ENCODE assay signal across 8 cellular contexts in genomic region chr6:1608976-1609661, GRCh38. TPM values are rescaled to one million over a fixed set of nuclear protein-coding genes. Genes with fewer than 3 reads are reported as not detected.
DNase-seq lines count a peak whose midpoint lies in the region; ATAC-seq and TF ChIP-seq lines count a peak whose summit lies in the region.

No MANE protein-coding gene starts in this region.

- H3K27ac ChIP-seq in thoracic aorta, result peak overlapping the region; percentile 96 to 98

- H3K27me3 ChIP-seq in Caco-2 (replicated peaks; ENCODE audit: control insufficient read depth, insufficient read depth, low read length) (no peaks in the 10 kb centered on the region), thoracic aorta (replicated peaks; ENCODE audit: insufficient read depth) (no peaks in the 10 kb centered on the region)

- no TSS peak for BruUV-seq in Caco-2 (replicated peaks; lab: Mats Ljungman, UMichigan)

- H3K36me3 ChIP-seq in Caco-2 (ENCODE audit: control insufficient read depth, insufficient read depth, low read length) (no peaks in the 10 kb centered on the region), thoracic aorta (peaks cover 22% of the 10 kb centered on the region)

- peak overlapping the region; percentile 48 for H3K27ac Mint-ChIP-seq in Caco-2 (ENCODE audit: unreplicated experiment)
- H3K27ac Mint-ChIP-seq in activated naive CD8-positive, alpha-beta T cell, result no peak overlapping the region

- peak overlapping the region; percentile 60 for H3K4me3 ChIP-seq in Caco-2 (ENCODE audit: low read depth, low read length)
- peak overlapping the region; percentile 88 for H3K4me3 ChIP-seq in thoracic aorta

- H3K4me1 Mint-ChIP-seq in Caco-2 (ENCODE audit: low read depth, unreplicated experiment), result no peaks in the 10 kb centered on the region
- peaks cover 47% of the 10 kb centered on the region for H3K4me1 Mint-ChIP-seq in activated naive CD8-positive, alpha-beta T cell (ENCODE audit: low read depth)

- intact Hi-C loops in Caco-2 (cut with micrococcal nuclease; ENCODE audit: unreplicated experiment), result loop anchor here (10.0 kb wide), 1 partner anchor 186 kb away; no protein-coding TSS in a partner anchor

- TF ChIP-seq CTCF in Caco-2 (IDR thresholded peaks at IDR 0.05; ENCODE audit: insufficient read depth in 1 of 2, low read depth in 1 of 2, low read length in 1 of 2, severe bottlenecking in 1 of 2, unreplicated experiment in 1 of 2) (no peak), thoracic aorta (IDR thresholded peaks at IDR 0.05) (no peak)

- H3K36me3 Mint-ChIP-seq in Caco-2 (ENCODE audit: insufficient read depth, unreplicated experiment), result peaks cover 15% of the 10 kb centered on the region
- no peaks in the 10 kb centered on the region for H3K36me3 Mint-ChIP-seq in activated naive CD8-positive, alpha-beta T cell

- peak overlapping the region; percentile 53 for H3K4me3 Mint-ChIP-seq in Caco-2 (ENCODE audit: unreplicated experiment)
- peak overlapping the region; percentile 78 for H3K4me3 Mint-ChIP-seq in activated naive CD8-positive, alpha-beta T cell

- H3K9me3 ChIP-seq in Caco-2 (no peaks in the 10 kb centered on the region), thoracic aorta (no peaks in the 10 kb centered on the region)

- H3K27me3 Mint-ChIP-seq in Caco-2 (ENCODE audit: insufficient read depth, unreplicated experiment), result peaks cover 2% of the 10 kb centered on the region
- H3K27me3 Mint-ChIP-seq in activated naive CD8-positive, alpha-beta T cell, result peaks cover 41% of the 10 kb centered on the region

- ATAC-seq in HG03280 (IDR thresholded peaks at IDR 0.05; ENCODE audit: unreplicated experiment) (peak; percentile 10), thoracic aorta (ENCODE audit: insufficient number of reproducible peaks, low FRiP score, low read depth) (peak; percentile 4), GM21390 (IDR thresholded peaks at IDR 0.05; ENCODE audit: unreplicated experiment) (no peak)

- CTCF ChIA-PET in Caco-2 (lab: Charles Lee), result interaction anchor here (1.0 kb wide), 1 partner anchor 495 kb away, joined by 3 read pairs; no protein-coding TSS in a partner anchor

- H3K4me1 ChIP-seq in Caco-2, result peaks cover 7% of the 10 kb centered on the region
- H3K4me1 ChIP-seq in thoracic aorta (ENCODE audit: control insufficient read depth in 1 of 2, low read depth in 2 of 2), result peaks cover 0 to 5% of the 10 kb centered on the region in 2 donors

- peak; percentile 54 for DNase-seq in Caco-2
- DNase-seq in iris pigment epithelial cell (ENCODE audit: low read depth), result peak; percentile 19
- no peak for DNase-seq in thoracic aorta (ENCODE audit: low spot score)
- DNase-seq in hypothalamus (lab: John Stamatoyannopoulos, UW), result no peak
- no peak for DNase-seq in middle frontal gyrus (ENCODE audit: extremely low spot score, low spot score)

- POLR2A ChIA-PET in Caco-2 (lab: Charles Lee), result no interaction called here

- no peaks in the 10 kb centered on the region for H3K9me3 Mint-ChIP-seq in Caco-2 (ENCODE audit: unreplicated experiment)
- H3K9me3 Mint-ChIP-seq in activated naive CD8-positive, alpha-beta T cell (ENCODE audit: low read depth), result no peaks in the 10 kb centered on the region

RNA-seq across cellular contexts. Expression of gene FOXC1, which starts 0.6 kb away (rescaled TPM):
- 6.8 and 7.1 TPM in 2 replicates for total RNA-seq in Caco-2 (2022)
- total RNA-seq in thoracic aorta, result 100 to 1,000 TPM; 103 to 109 TPM

Comparison
In these comparisons a context has a peak if more than half of its experiments do, and no peak if none do; other contexts are left out.
1. DNase-seq: peak in Caco-2 (2 of 2) and iris pigment epithelial cell (single experiment); none in thoracic aorta (single experiment), hypothalamus (0 of 51) and middle frontal gyrus (single experiment).
2. RNA of gene FOXC1, which starts 0.6 kb away (total RNA-seq): 103 to 109 TPM in thoracic aorta; 6.8 to 7.1 TPM in Caco-2; every median in the first group is over 10 times any median in the second.